ENCODE assay signal across 8 cellular contexts in genomic region chrX:16882702-16883486, GRCh38. TPM values are rescaled to one million over a fixed set of nuclear protein-coding genes. Genes with fewer than 3 reads are reported as not detected.
A peak's percentile ranks its signal among the peaks of the same experiment; 100 is the strongest.
DNase-seq lines count a peak whose midpoint lies in the region; ATAC-seq and TF ChIP-seq lines count a peak whose summit lies in the region.

No MANE protein-coding gene starts in this region.

- TF ChIP-seq CTCF in liver (IDR thresholded peaks at IDR 0.05; ENCODE audit: low read depth, low read length, missing input control) = peak; percentile 52

- peak; percentile 68 to 80 for TF ChIP-seq RAD21 in liver (IDR thresholded peaks at IDR 0.05)

- DNase-seq in AG08396 (ENCODE audit: low spot score) = peak; percentile 62
- peak; percentile 91 for DNase-seq in NCI-H526 treated with DMSO at 0.1 percent for 48 hours (lab: John Stamatoyannopoulos, UW)
- peak; percentile 28 to 38 for DNase-seq in activated CD4-positive, alpha-beta T cell treated with anti-CD3 and anti-CD28 coated beads, Interleukin-2, amount 50 U/mL, for 24 hours (ENCODE audit: low read depth in 1 of 2, low spot score in 1 of 2)
- peak; percentile 63 to 66 for DNase-seq in dermis microvascular lymphatic vessel endothelial cell (ENCODE audit: low read depth in 2 of 2)
- peak; percentile 69 for DNase-seq in stimulated activated CD4-positive, alpha-beta T cell treated with anti-CD3 and anti-CD28 coated beads, Interleukin-4, amount 100 ng/mL, for 24 hours

- H3K27ac ChIP-seq in liver (ENCODE audit: low read depth in 1 of 2, low read length in 2 of 2) = peak overlapping the region in 1 of 2 donors; percentile 14

- ATAC-seq in GM18907 (IDR thresholded peaks at IDR 0.05; ENCODE audit: unreplicated experiment) = peak; percentile 69
- ATAC-seq in HG03442 (IDR thresholded peaks at IDR 0.05; ENCODE audit: unreplicated experiment) = peak; percentile 68

- H3K27me3 ChIP-seq in liver (ENCODE audit: control insufficient read depth in 4 of 4, insufficient read depth in 4 of 4, low read length in 3 of 4) = peaks cover 0 to 2% (median 0%) of the 10 kb centered on the region in 4 donors

- H3K9me3 ChIP-seq in liver (ENCODE audit: control insufficient read depth in 4 of 4, low read length in 3 of 4) = no peaks in the 10 kb centered on the region

- peak overlapping the region; percentile 22 to 57 (median 54) for H3K4me3 ChIP-seq in liver (ENCODE audit: low read depth in 1 of 3, low read length in 3 of 3)

- no peaks in the 10 kb centered on the region for H3K36me3 ChIP-seq in liver (ENCODE audit: control insufficient read depth in 4 of 4, insufficient read depth in 3 of 4, low read depth in 1 of 4, low read length in 3 of 4)

- H3K9ac ChIP-seq in liver (ENCODE audit: low read depth in 1 of 2, low read length in 2 of 2) = peak overlapping the region; percentile 18 to 58

- H3K4me1 ChIP-seq in liver (ENCODE audit: control insufficient read depth in 4 of 4, insufficient read depth in 4 of 4, low read length in 3 of 4) = peaks cover 0 to 13% (median 6%) of the 10 kb centered on the region in 4 donors

- under 1% methylated on average over 27 of the region's 27 CpGs for WGBS in liver

TF ChIP-seq in liver, 16 proteins besides CTCF, POLR2A, EP300 and RAD21:
- TF ChIP-seq EGR1 (IDR thresholded peaks at IDR 0.05; ENCODE audit: low read depth in 2 of 2) (no peak), YY1 (IDR thresholded peaks at IDR 0.05) (peak; percentile 12), TAF1 (conservative IDR thresholded peaks at IDR 0.05) (no peak)
TF ChIP-seq in liver: peak in this region for 1.

RNA-seq across cellular contexts. Expression of gene RBBP7, which starts 12.7 kb away (rescaled TPM):
- total RNA-seq in dermis microvascular lymphatic vessel endothelial cell = 113 and 162 TPM in 2 replicates
- 10 to 100 TPM; 32.5 to 77.9 TPM for total RNA-seq in liver
- 10 to 100 TPM; 34.0 to 37.1 TPM for polyA plus RNA-seq in liver

Comparison
In these comparisons a context has a peak if more than half of its experiments do, and no peak if none do; other contexts are left out.
1. DNase-seq: peak in every context shown above with its lines; median percentile 91 in NCI-H526 treated with DMSO at 0.1 percent for 48 hours; 69 in stimulated activated CD4-positive, alpha-beta T cell treated with anti-CD3 and anti-CD28 coated beads, Interleukin-4, amount 100 ng/mL, for 24 hours; 64 in dermis microvascular lymphatic vessel endothelial cell; 62 in AG08396; 33 in activated CD4-positive, alpha-beta T cell treated with anti-CD3 and anti-CD28 coated beads, Interleukin-2, amount 50 U/mL, for 24 hours.